In genomic region chr1:101136739-101137138, GRCh38 we compare ENCODE assay signal across 8 cellular contexts.
A peak's percentile ranks its signal among the peaks of the same experiment; 100 is the strongest.
DNase-seq lines count a peak whose midpoint lies in the region; ATAC-seq, FAIRE-seq and TF ChIP-seq lines count a peak whose summit lies in the region.

No MANE protein-coding gene starts in this region.

- no peak for TF ChIP-seq POLR2A in HepG2 (IDR thresholded peaks at IDR 0.05; ENCODE audit: insufficient read depth in 1 of 2, low read depth in 2 of 2, low read length in 2 of 2)
- TF ChIP-seq POLR2A in ovary (IDR thresholded peaks at IDR 0.05), result no peak

- no peaks in the 10 kb centered on the region for H3K27me3 Mint-ChIP-seq in activated B cell treated with CpG ODN at 0.5 μM for 24 hours

- H3K9me3 Mint-ChIP-seq in activated B cell treated with CpG ODN at 0.5 μM for 24 hours, result no peaks in the 10 kb centered on the region

- peak; percentile 73 for ATAC-seq in Right ventricle myocardium superior (ENCODE audit: poor library complexity)
- ATAC-seq in Right ventricle myocardium inferior, result no peak
- ATAC-seq in HG03064 (IDR thresholded peaks at IDR 0.05; ENCODE audit: low read depth, unreplicated experiment), result peak; percentile 72
- ATAC-seq in activated B cell treated with CpG ODN at 0.5 μM for 24 hours (ENCODE audit: low read depth), result peak; percentile 80
- ATAC-seq in HepG2, result peak; percentile 85
- ATAC-seq in GM21515 (IDR thresholded peaks at IDR 0.05; ENCODE audit: unreplicated experiment), result no peak

- H3K27ac ChIP-seq in HepG2 (ENCODE audit: extremely low read length, insufficient read depth, low read length), result peak overlapping the region; percentile 71
- H3K27ac ChIP-seq in ovary, result no peak overlapping the region

- intact Hi-C loops in Right ventricle myocardium superior (cut with DNase I) (loop anchor here (10.0 kb wide), 1 partner anchor 148 kb away; no protein-coding TSS in a partner anchor), Right ventricle myocardium inferior (cut with DNase I) (loop anchor here (2.0 to 10.0 kb wide), 3 partner anchors 102 to 202 kb away; no protein-coding TSS in a partner anchor), activated B cell treated with CpG ODN at 0.5 μM for 24 hours (cut with micrococcal nuclease) (loop anchor here (1.0 to 5.0 kb wide), 8 partner anchors 8 to 430 kb away; no protein-coding TSS in a partner anchor), HepG2 (cut with micrococcal nuclease; ENCODE audit: unreplicated experiment) (loop anchor here (2.0 to 10.0 kb wide), 4 partner anchors 98 to 189 kb away; partner anchors contain the start of gene S1PR1), ovary (cut with DNase I) (no loop called here)

- in situ Hi-C loops in HepG2 (cut with HindIII; ENCODE audit: extremely low pct_ligation_motif_present, low pct_unique_long_range_greater_than_20kb), result no loop called here

- H3K4me3 ChIP-seq in HepG2 (replicated peaks in 1 of 3; ENCODE audit: insufficient read depth in 1 of 3, low read depth in 2 of 3, low read length in 3 of 3) (peak overlapping the region in 1 of 3 experiments; percentile 30; a peak in 2 of 6 replicates), ovary (no peak overlapping the region)

- TF ChIP-seq RAD21 in HepG2 (CRISPR knock-in tag; IDR thresholded peaks at IDR 0.05), result no peak

- H3K27me3 ChIP-seq in HepG2 (ENCODE audit: control insufficient read depth in 1 of 2, insufficient read depth in 2 of 2, low read length in 2 of 2) (0 out of 5 replicates have a peak, but pooled peaks cover 0 to 1% of the 10 kb centered on the region in 2 experiments), ovary (no peaks in the 10 kb centered on the region)

- H4K20me1 ChIP-seq in HepG2 (ENCODE audit: insufficient read depth, low read length), result no peaks in the 10 kb centered on the region

- POLR2A ChIA-PET in activated B cell treated with CpG ODN at 0.5 μM for 24 hours (lab: Charles Lee), result interaction anchor here (0.6 to 5.6 kb wide), 7 partner anchors 11 to 301 kb away, joined by 3 to 60 read pairs (median 3); partner anchors contain the start of gene S1PR1
- POLR2A ChIA-PET in HepG2 (lab: Yijun Ruan, JAX), result no interaction called here

- peak overlapping the region; percentile 12 for H3K4me3 Mint-ChIP-seq in activated B cell treated with CpG ODN at 0.5 μM for 24 hours

- H3K36me3 Mint-ChIP-seq in activated B cell treated with CpG ODN at 0.5 μM for 24 hours (ENCODE audit: low read depth), result no peaks in the 10 kb centered on the region

- H3K9ac ChIP-seq in HepG2 (ENCODE audit: insufficient read depth, low read depth, low read length), result no peak overlapping the region

- TF ChIP-seq CTCF in activated B cell treated with CpG ODN at 0.5 μM for 24 hours (IDR thresholded peaks at IDR 0.05) (no peak), HepG2 (CRISPR knock-in tag; IDR thresholded peaks at IDR 0.05) (peak; percentile 64), ovary (IDR thresholded peaks at IDR 0.05) (no peak)

- H3K9me3 ChIP-seq in HepG2 (ENCODE audit: low read length), result no peaks in the 10 kb centered on the region
- H3K9me3 ChIP-seq in ovary, result no peaks in the 10 kb centered on the region

- DNase-seq in Right ventricle myocardium superior (no peak), Right ventricle myocardium inferior (ENCODE audit: missing footprints) (no peak), activated B cell treated with CpG ODN at 0.5 μM for 24 hours (no peak), HepG2 (ENCODE audit: low spot score) (peak; percentile 73), ovary (no peak), mesenteric fat pad (ENCODE audit: low spot score) (no peak)

- peaks cover 52% of the 10 kb centered on the region for H3K4me1 Mint-ChIP-seq in activated B cell treated with CpG ODN at 0.5 μM for 24 hours

- H3K4me2 ChIP-seq in HepG2 (ENCODE audit: low read depth, low read length), result peak overlapping the region; percentile 66

- H3K27ac Mint-ChIP-seq in activated B cell treated with CpG ODN at 0.5 μM for 24 hours, result peak overlapping the region; percentile 10

- H3K79me2 ChIP-seq in HepG2 (ENCODE audit: insufficient read depth, low read length), result no peaks in the 10 kb centered on the region

- H3K4me1 ChIP-seq in HepG2 (ENCODE audit: insufficient read depth, low read length) (peaks cover 59% of the 10 kb centered on the region), ovary (ENCODE audit: insufficient read depth) (no peaks in the 10 kb centered on the region)

- H2AFZ ChIP-seq in HepG2 (ENCODE audit: low read length), result no peak overlapping the region

- no TSS peak for BruUV-seq in HepG2 (replicated peaks; lab: Mats Ljungman, UMichigan)

- peak in 1 of 2 experiments; percentile 83; a peak in 2 of 4 replicates for TF ChIP-seq EP300 in HepG2 (IDR thresholded peaks at IDR 0.05; ENCODE audit: low read depth in 2 of 2, low read length in 2 of 2)
- TF ChIP-seq EP300 in HepG2 (CRISPR knock-in tag; IDR thresholded peaks at IDR 0.05; ENCODE audit: borderline replicate concordance), result no peak
- TF ChIP-seq EP300 in ovary (IDR thresholded peaks at IDR 0.05), result no peak

- WGBS in HepG2 (ENCODE audit: low lambda C conversion rate), result 0% methylated on average over 1 of the region's 1 CpG
- 15 to 26% (median 17%) methylated on average over 1 of the region's 1 CpG for WGBS in ovary, 3 donors

- CTCF ChIA-PET in activated B cell treated with CpG ODN at 0.5 μM for 24 hours (lab: Charles Lee) (interaction anchor here (1.0 to 9.4 kb wide), 6 partner anchors 24 to 370 kb away, joined by 3 to 112 read pairs (median 5); partner anchors contain the start of genes DPH5 and S1PR1), HepG2 (lab: Yijun Ruan, JAX; ENCODE audit: low intra/inter-chr PET ratio, low total read pairs) (no interaction called here)

- H3K36me3 ChIP-seq in HepG2 (replicated peaks in 1 of 2; ENCODE audit: control insufficient read depth in 1 of 2, insufficient read depth in 2 of 2, low read length in 2 of 2), result no peaks in the 10 kb centered on the region
- H3K36me3 ChIP-seq in ovary, result no peaks in the 10 kb centered on the region

- peak; percentile 55 for FAIRE-seq in HepG2 (lab: Jason Lieb, UNC)

TF ChIP-seq in HepG2, 621 proteins besides CTCF, POLR2A, EP300 and RAD21 (continues in another document):
- TF ChIP-seq ZNF501 (CRISPR knock-in tag; IDR thresholded peaks at IDR 0.05) (no peak), FOXP1 (IDR thresholded peaks at IDR 0.05) (no peak), FOXP1 (CRISPR knock-in tag; IDR thresholded peaks at IDR 0.05) (peak; percentile 61; the same call in 1 of the 2 replicates), PHB2 (IDR thresholded peaks at IDR 0.05; ENCODE audit: partially characterized antibody) (no peak), HMG20A (CRISPR knock-in tag; IDR thresholded peaks at IDR 0.05; ENCODE audit: borderline replicate concordance) (peak; percentile 45; the same call in 1 of the 2 replicates), NFIC (IDR thresholded peaks at IDR 0.05; ENCODE audit: low read length) (no peak; the same call in 1 of the 2 replicates), MEIS1 (CRISPR knock-in tag; IDR thresholded peaks at IDR 0.05; ENCODE audit: borderline replicate concordance) (peak; percentile 50; the same call in 1 of the 2 replicates), TCF7 (IDR thresholded peaks at IDR 0.05; ENCODE audit: low read depth) (peak; percentile 45), KLF6 (CRISPR knock-in tag; IDR thresholded peaks at IDR 0.05) (no peak), ZNF710 (CRISPR knock-in tag; IDR thresholded peaks at IDR 0.05; ENCODE audit: borderline replicate concordance) (no peak), EZH2 (conservative IDR thresholded peaks at IDR 0.05; ENCODE audit: low read depth, low read length) (no peak), ASH2L (IDR thresholded peaks at IDR 0.05; ENCODE audit: insufficient read length, low read depth, low read length) (no peak), THRA (CRISPR knock-in tag; IDR thresholded peaks at IDR 0.05; ENCODE audit: borderline replicate concordance) (peak; percentile 85; the same call in 1 of the 2 replicates), ATRX (CRISPR knock-in tag; IDR thresholded peaks at IDR 0.05; ENCODE audit: borderline replicate concordance) (no peak), KDM1A (CRISPR knock-in tag; IDR thresholded peaks at IDR 0.05) (no peak), TFDP1 (CRISPR knock-in tag; IDR thresholded peaks at IDR 0.05; ENCODE audit: borderline replicate concordance) (no peak), ZNF672 (CRISPR knock-in tag; IDR thresholded peaks at IDR 0.05) (no peak), NR2F1 (CRISPR knock-in tag; IDR thresholded peaks at IDR 0.05) (peak in 1 of 2 experiments; percentile 34; a peak in 1 of 4 replicates)

Comparison
In these comparisons a context has a peak if more than half of its experiments do, and no peak if none do; other contexts are left out.
1. ATAC-seq: peak in Right ventricle myocardium superior (single experiment), HG03064 (single experiment), activated B cell treated with CpG ODN at 0.5 μM for 24 hours (single experiment) and HepG2 (single experiment); none in Right ventricle myocardium inferior (single experiment) and GM21515 (single experiment).
2. intact Hi-C loops: an anchor here in Right ventricle myocardium superior (10.0 kb wide), Right ventricle myocardium inferior (2.0 to 10.0 kb wide), activated B cell treated with CpG ODN at 0.5 μM for 24 hours (1.0 to 5.0 kb wide) and HepG2 (2.0 to 10.0 kb wide); none called in ovary.